ENCODE assay signal across 8 cellular contexts in genomic region chr1:39391741-39392679, GRCh38.
DNase-seq lines count a peak whose midpoint lies in the region; ATAC-seq and TF ChIP-seq lines count a peak whose summit lies in the region.

No MANE protein-coding gene starts in this region.

- no peak overlapping the region for H3K4me3 ChIP-seq in brain microvascular endothelial cell (ENCODE audit: low read depth, low read length)

- peak overlapping the region; percentile 76 for H3K27ac ChIP-seq in brain microvascular endothelial cell

- no peaks in the 10 kb centered on the region for H3K27me3 Mint-ChIP-seq in effector memory CD8-positive, alpha-beta T cell

- no peak for TF ChIP-seq CTCF in brain microvascular endothelial cell (IDR thresholded peaks at IDR 0.05; ENCODE audit: low read depth, low read length, missing control alignments)

- DNase-seq in A172 (ENCODE audit: low spot score) (peak; percentile 90), HT1080 (ENCODE audit: low read depth) (peak; percentile 92), brain microvascular endothelial cell (peak; percentile 87), iris pigment epithelial cell (ENCODE audit: low read depth) (peak; percentile 90), DMS79 treated with DMSO at 0.1 percent for 48 hours (lab: John Stamatoyannopoulos, UW) (no peak), NCI-H526 (lab: John Stamatoyannopoulos, UW) (no peak)
- no peak for DNase-seq in stimulated activated naive CD8-positive, alpha-beta T cell treated with anti-CD3 and anti-CD28 coated beads, Interleukin-15, Interleukin-2, amounts not matched to agents 100 U/mL and 50 U/mL, for 24 hours
- no peak for DNase-seq in effector memory CD8-positive, alpha-beta T cell

- H3K36me3 Mint-ChIP-seq in effector memory CD8-positive, alpha-beta T cell (ENCODE audit: insufficient read depth) = peaks cover 54% of the 10 kb centered on the region

- no peak overlapping the region for H3K4me3 Mint-ChIP-seq in effector memory CD8-positive, alpha-beta T cell

- H3K27ac Mint-ChIP-seq in effector memory CD8-positive, alpha-beta T cell = peak overlapping the region in 1 of 2 donors; percentile 90

- H3K27me3 ChIP-seq in brain microvascular endothelial cell (replicated peaks) = no peaks in the 10 kb centered on the region

- H3K9me3 Mint-ChIP-seq in effector memory CD8-positive, alpha-beta T cell = no peaks in the 10 kb centered on the region

- in situ Hi-C loops in brain microvascular endothelial cell (cut with HindIII; ENCODE audit: low pct_ligation_motif_present, low sequenced_read_pairs) = no loop called here

- H3K4me1 Mint-ChIP-seq in effector memory CD8-positive, alpha-beta T cell (ENCODE audit: low read depth in 2 of 2) = peaks cover 38 to 62% of the 10 kb centered on the region in 2 donors

- H3K36me3 ChIP-seq in brain microvascular endothelial cell (replicated peaks) = peaks cover 14% of the 10 kb centered on the region

- peak; percentile 63 for ATAC-seq in stimulated activated naive CD8-positive, alpha-beta T cell treated with anti-CD3 and anti-CD28 coated beads, Interleukin-15, Interleukin-2, amounts not matched to agents 100 U/mL and 50 U/mL, for 24 hours
- ATAC-seq in effector memory CD8-positive, alpha-beta T cell (replicated peaks) = no peak

Comparison
In these comparisons a context has a peak if more than half of its experiments do, and no peak if none do; other contexts are left out.
1. DNase-seq: peak in A172 (single experiment), HT1080 (single experiment), brain microvascular endothelial cell (single experiment) and iris pigment epithelial cell (single experiment); none in stimulated activated naive CD8-positive, alpha-beta T cell treated with anti-CD3 and anti-CD28 coated beads, Interleukin-15, Interleukin-2, amounts not matched to agents 100 U/mL and 50 U/mL, for 24 hours (single experiment), DMS79 treated with DMSO at 0.1 percent for 48 hours (single experiment), NCI-H526 (0 of 2) and effector memory CD8-positive, alpha-beta T cell (0 of 3).